Comparison of ENCODE assay signal across 1 cellular context in the genomic region with DNA sequence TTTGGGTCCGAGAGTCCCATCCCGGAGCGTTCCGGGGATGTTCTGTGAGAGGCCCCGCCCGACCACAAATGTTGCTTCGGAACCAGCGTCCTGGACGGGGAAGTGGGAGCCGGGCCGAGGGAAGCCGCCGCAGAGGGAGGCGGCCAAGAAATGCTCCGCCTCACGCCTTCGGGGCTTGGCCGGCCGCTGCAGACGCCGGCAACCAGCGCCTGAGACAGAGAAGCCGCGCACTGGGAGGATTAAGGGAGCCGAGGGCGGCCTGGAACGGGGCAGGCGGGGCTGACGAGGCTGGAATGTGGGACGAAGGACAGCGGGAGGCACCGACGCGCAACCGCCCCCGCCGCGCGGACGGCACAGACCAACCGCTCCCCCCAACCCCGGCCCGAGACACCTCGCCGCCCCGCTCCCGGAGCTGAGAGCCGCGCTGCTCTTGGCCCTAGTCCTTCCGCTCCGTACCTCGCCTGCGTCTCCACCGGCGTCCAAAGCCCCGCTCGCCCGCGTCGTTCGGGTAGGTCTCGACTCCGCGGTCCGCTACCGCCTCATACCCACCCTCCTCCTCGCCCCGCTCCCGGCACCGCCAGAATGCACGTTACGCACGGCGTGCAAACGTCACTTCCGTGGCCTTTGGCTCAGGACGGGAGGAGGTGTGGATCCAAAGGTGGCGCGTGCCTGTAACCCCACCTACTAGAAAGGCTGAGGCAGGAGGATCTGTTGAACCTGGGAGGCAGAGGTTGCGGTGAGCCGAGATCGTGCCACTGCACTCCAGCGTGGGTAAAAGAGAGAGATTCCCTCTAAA.
TF ChIP-seq lines count a peak whose summit lies in the region.

No MANE protein-coding gene starts in this region.

TF ChIP-seq in WTC11, 78 proteins besides CTCF, POLR2A, EP300 and RAD21 (continued from another document):
- TF ChIP-seq, protein P1, sequence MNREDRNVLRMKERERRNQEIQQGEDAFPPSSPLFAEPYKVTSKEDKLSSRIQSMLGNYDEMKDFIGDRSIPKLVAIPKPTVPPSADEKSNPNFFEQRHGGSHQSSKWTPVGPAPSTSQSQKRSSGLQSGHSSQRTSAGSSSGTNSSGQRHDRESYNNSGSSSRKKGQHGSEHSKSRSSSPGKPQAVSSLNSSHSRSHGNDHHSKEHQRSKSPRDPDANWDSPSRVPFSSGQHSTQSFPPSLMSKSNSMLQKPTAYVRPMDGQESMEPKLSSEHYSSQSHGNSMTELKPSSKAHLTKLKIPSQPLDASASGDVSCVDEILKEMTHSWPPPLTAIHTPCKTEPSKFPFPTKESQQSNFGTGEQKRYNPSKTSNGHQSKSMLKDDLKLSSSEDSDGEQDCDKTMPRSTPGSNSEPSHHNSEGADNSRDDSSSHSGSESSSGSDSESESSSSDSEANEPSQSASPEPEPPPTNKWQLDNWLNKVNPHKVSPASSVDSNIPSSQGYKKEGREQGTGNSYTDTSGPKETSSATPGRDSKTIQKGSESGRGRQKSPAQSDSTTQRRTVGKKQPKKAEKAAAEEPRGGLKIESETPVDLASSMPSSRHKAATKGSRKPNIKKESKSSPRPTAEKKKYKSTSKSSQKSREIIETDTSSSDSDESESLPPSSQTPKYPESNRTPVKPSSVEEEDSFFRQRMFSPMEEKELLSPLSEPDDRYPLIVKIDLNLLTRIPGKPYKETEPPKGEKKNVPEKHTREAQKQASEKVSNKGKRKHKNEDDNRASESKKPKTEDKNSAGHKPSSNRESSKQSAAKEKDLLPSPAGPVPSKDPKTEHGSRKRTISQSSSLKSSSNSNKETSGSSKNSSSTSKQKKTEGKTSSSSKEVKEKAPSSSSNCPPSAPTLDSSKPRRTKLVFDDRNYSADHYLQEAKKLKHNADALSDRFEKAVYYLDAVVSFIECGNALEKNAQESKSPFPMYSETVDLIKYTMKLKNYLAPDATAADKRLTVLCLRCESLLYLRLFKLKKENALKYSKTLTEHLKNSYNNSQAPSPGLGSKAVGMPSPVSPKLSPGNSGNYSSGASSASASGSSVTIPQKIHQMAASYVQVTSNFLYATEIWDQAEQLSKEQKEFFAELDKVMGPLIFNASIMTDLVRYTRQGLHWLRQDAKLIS (CRISPR knock-in tag; IDR thresholded peaks at IDR 0.05; ENCODE audit: borderline replicate concordance), result no peak
- TF ChIP-seq SMAD3 (CRISPR knock-in tag; IDR thresholded peaks at IDR 0.05; ENCODE audit: borderline replicate concordance) (no peak), KAT7 (CRISPR knock-in tag; IDR thresholded peaks at IDR 0.05; ENCODE audit: borderline replicate concordance) (peak; percentile 39; the same call in 1 of the 2 replicates), MXD4 (CRISPR knock-in tag; IDR thresholded peaks at IDR 0.05; ENCODE audit: borderline replicate concordance) (no peak), TEAD4 (CRISPR knock-in tag; IDR thresholded peaks at IDR 0.05) (no peak), RELA (CRISPR knock-in tag; IDR thresholded peaks at IDR 0.05; ENCODE audit: borderline replicate concordance) (peak; percentile 43; the same call in 1 of the 2 replicates), GTF2I (CRISPR knock-in tag; conservative IDR thresholded peaks at IDR 0.05) (no peak), JUN (CRISPR knock-in tag; IDR thresholded peaks at IDR 0.05) (no peak), ZNF396 (CRISPR knock-in tag; IDR thresholded peaks at IDR 0.05; ENCODE audit: borderline replicate concordance) (no peak), RORB (CRISPR knock-in tag; IDR thresholded peaks at IDR 0.05) (no peak), ZNF232 (CRISPR knock-in tag; IDR thresholded peaks at IDR 0.05) (no peak), FOXK1 (CRISPR knock-in tag; IDR thresholded peaks at IDR 0.05) (peak; percentile 88), CREM (CRISPR knock-in tag; IDR thresholded peaks at IDR 0.05) (peak; percentile 90), PRRX2 (CRISPR knock-in tag; IDR thresholded peaks at IDR 0.05) (no peak), GABPB1 (CRISPR knock-in tag; IDR thresholded peaks at IDR 0.05) (peak; percentile 75; the same call in 1 of the 2 replicates)
- TF ChIP-seq, protein P2, sequence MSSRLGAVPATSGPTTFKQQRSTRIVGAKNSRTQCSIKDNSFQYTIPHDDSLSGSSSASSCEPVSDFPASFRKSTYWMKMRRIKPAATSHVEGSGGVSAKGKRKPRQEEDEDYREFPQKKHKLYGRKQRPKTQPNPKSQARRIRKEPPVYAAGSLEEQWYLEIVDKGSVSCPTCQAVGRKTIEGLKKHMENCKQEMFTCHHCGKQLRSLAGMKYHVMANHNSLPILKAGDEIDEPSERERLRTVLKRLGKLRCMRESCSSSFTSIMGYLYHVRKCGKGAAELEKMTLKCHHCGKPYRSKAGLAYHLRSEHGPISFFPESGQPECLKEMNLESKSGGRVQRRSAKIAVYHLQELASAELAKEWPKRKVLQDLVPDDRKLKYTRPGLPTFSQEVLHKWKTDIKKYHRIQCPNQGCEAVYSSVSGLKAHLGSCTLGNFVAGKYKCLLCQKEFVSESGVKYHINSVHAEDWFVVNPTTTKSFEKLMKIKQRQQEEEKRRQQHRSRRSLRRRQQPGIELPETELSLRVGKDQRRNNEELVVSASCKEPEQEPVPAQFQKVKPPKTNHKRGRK (CRISPR knock-in tag; IDR thresholded peaks at IDR 0.05; ENCODE audit: borderline replicate concordance), result no peak
- TF ChIP-seq, protein P3, sequence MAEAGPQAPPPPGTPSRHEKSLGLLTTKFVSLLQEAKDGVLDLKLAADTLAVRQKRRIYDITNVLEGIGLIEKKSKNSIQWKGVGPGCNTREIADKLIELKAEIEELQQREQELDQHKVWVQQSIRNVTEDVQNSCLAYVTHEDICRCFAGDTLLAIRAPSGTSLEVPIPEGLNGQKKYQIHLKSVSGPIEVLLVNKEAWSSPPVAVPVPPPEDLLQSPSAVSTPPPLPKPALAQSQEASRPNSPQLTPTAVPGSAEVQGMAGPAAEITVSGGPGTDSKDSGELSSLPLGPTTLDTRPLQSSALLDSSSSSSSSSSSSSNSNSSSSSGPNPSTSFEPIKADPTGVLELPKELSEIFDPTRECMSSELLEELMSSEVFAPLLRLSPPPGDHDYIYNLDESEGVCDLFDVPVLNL (CRISPR knock-in tag; IDR thresholded peaks at IDR 0.05; ENCODE audit: borderline replicate concordance, low read depth), result peak; percentile 34; the same call in 1 of the 2 replicates
- TF ChIP-seq, protein P4, sequence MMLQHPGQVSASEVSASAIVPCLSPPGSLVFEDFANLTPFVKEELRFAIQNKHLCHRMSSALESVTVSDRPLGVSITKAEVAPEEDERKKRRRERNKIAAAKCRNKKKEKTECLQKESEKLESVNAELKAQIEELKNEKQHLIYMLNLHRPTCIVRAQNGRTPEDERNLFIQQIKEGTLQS (CRISPR knock-in tag; conservative IDR thresholded peaks at IDR 0.05), result no peak
